17 cellular contexts compared by ENCODE assay signal in the genomic region with DNA sequence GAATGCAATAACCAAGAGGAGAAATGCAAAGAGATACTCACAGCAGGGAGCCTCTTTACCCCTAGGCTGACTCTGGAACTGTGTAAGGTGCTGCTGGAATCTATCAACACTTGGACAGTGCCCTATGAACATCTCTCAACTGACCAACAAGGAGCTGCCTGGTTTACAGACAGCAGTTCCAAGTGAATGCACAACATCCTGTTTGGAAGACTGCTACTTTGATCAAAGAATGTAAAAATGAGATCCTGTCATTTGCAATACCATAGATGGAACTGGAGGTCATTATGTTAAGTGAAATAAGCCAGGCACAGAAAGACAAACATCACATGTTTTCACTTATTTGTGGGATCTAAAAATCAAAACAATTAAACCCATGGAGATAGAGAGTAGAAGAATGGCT.
A peak's percentile ranks its signal among the peaks of the same experiment; 100 is the strongest.
DNase-seq lines count a peak whose midpoint lies in the region; ATAC-seq and TF ChIP-seq lines count a peak whose summit lies in the region.
"Had no signal": no experiment of that assay in that cellular context is flagged by ENCODE, and none has a peak within 500 bp of the region (broad histone marks: within the 10 kb centered on the region; RNA-seq: fewer than 3 reads in every experiment).

No MANE protein-coding gene starts in this region.

- peaks cover 3% of the 10 kb centered on the region for H3K9me3 Mint-ChIP-seq in progenitor cell of endocrine pancreas (ENCODE audit: low read depth)
- peaks cover 3% of the 10 kb centered on the region for H3K9me3 Mint-ChIP-seq in natural killer cell treated with Interleukin-12 subunit alpha and Interleukin-12 subunit beta and Interleukin-15 and Interleukin-18, amount 100 ng/mL, for 72 hours
- H3K9me3 Mint-ChIP-seq: CD4-positive, alpha-beta T cell had no signal

- no peaks in the 10 kb centered on the region for H3K36me3 Mint-ChIP-seq in progenitor cell of endocrine pancreas (ENCODE audit: insufficient read depth)
- H3K36me3 Mint-ChIP-seq in natural killer cell treated with Interleukin-12 subunit alpha and Interleukin-12 subunit beta and Interleukin-15 and Interleukin-18, amount 100 ng/mL, for 72 hours, result no peaks in the 10 kb centered on the region

- ATAC-seq in SK-N-SH treated with all-trans-retinoic acid at 6 μM for 48 hours, result peak; percentile 93
- no peak for ATAC-seq in HG02973 (IDR thresholded peaks at IDR 0.05; ENCODE audit: unreplicated experiment)
- no peak for ATAC-seq in GM19023 (IDR thresholded peaks at IDR 0.05; ENCODE audit: unreplicated experiment)
- no peak for ATAC-seq in natural killer cell treated with Interleukin-12 subunit alpha and Interleukin-12 subunit beta and Interleukin-15 and Interleukin-18, amount 100 ng/mL, for 72 hours
- ATAC-seq: GM12878 had no signal

- no peaks in the 10 kb centered on the region for H3K27me3 ChIP-seq in BLaER1
- H3K27me3 ChIP-seq: SJCRH30 had no signal

- no peaks in the 10 kb centered on the region for H4K20me1 ChIP-seq in BLaER1

- no peak overlapping the region; the same call in 1 of the 2 replicates for H3K27ac ChIP-seq in BLaER1
- H3K27ac ChIP-seq: KMS-11, RWPE1, SJCRH30 had no signal

- no peaks in the 10 kb centered on the region for H3K36me3 ChIP-seq in BLaER1
- H3K36me3 ChIP-seq: SJCRH30 had no signal

- H3K9ac ChIP-seq in BLaER1, result no peak overlapping the region
- H3K9ac ChIP-seq: KMS-11 had no signal

- H3K4me3 Mint-ChIP-seq in progenitor cell of endocrine pancreas (ENCODE audit: low read depth), result no peak overlapping the region
- H3K4me3 Mint-ChIP-seq in natural killer cell treated with Interleukin-12 subunit alpha and Interleukin-12 subunit beta and Interleukin-15 and Interleukin-18, amount 100 ng/mL, for 72 hours, result no peak overlapping the region
- H3K4me3 Mint-ChIP-seq: CD4-positive, alpha-beta T cell had no signal

- no peak overlapping the region for H3K4me3 ChIP-seq in BLaER1
- H3K4me3 ChIP-seq: GM12878, SJCRH30 had no signal

- no peaks in the 10 kb centered on the region for H3K9me3 ChIP-seq in BLaER1
- H3K9me3 ChIP-seq: SJCRH30 had no signal

- H3K4me2 ChIP-seq in BLaER1, result peak overlapping the region; percentile 28; the same call in 1 of the 2 replicates
- H3K4me2 ChIP-seq: KMS-11 had no signal

- H3K27ac Mint-ChIP-seq in progenitor cell of endocrine pancreas, result peak overlapping the region; percentile 42
- H3K27ac Mint-ChIP-seq in natural killer cell treated with Interleukin-12 subunit alpha and Interleukin-12 subunit beta and Interleukin-15 and Interleukin-18, amount 100 ng/mL, for 72 hours, result no peak overlapping the region
- H3K27ac Mint-ChIP-seq: CD4-positive, alpha-beta T cell had no signal

- H3K27me3 Mint-ChIP-seq in progenitor cell of endocrine pancreas, result no peaks in the 10 kb centered on the region
- H3K27me3 Mint-ChIP-seq in natural killer cell treated with Interleukin-12 subunit alpha and Interleukin-12 subunit beta and Interleukin-15 and Interleukin-18, amount 100 ng/mL, for 72 hours, result peaks cover 6 to 24% of the 10 kb centered on the region in 2 donors

- DNase-seq in fibroblast of gingiva (ENCODE audit: low read depth) (peak; percentile 68), progenitor cell of endocrine pancreas (ENCODE audit: low spot score, unreplicated experiment) (no peak)
- DNase-seq in natural killer cell treated with Interleukin-12 subunit alpha and Interleukin-12 subunit beta and Interleukin-15 and Interleukin-18, amount 100 ng/mL, for 72 hours (ENCODE audit: low spot score), result no peak
- DNase-seq: CD4-positive, alpha-beta T cell; DMS79 treated with DMSO at 0.1 percent for 48 hours; NCI-H1048; NCI-H1436 treated with DMSO at 0.1 percent for 48 hours; NCI-H2029 treated with DMSO at 0.1 percent for 48 hours; NCI-H748 treated with DMSO at 0.1 percent for 48 hours; SJCRH30 had no signal

- no peaks in the 10 kb centered on the region for H3K4me1 Mint-ChIP-seq in progenitor cell of endocrine pancreas (ENCODE audit: low read depth)
- H3K4me1 Mint-ChIP-seq in natural killer cell treated with Interleukin-12 subunit alpha and Interleukin-12 subunit beta and Interleukin-15 and Interleukin-18, amount 100 ng/mL, for 72 hours (ENCODE audit: low read depth in 2 of 2), result no peaks in the 10 kb centered on the region

- H3K4me1 ChIP-seq in BLaER1, result peaks cover 18% of the 10 kb centered on the region
- H3K4me1 ChIP-seq: SJCRH30 had no signal

- TF ChIP-seq CTCF in progenitor cell of endocrine pancreas (IDR thresholded peaks at IDR 0.05; ENCODE audit: unreplicated experiment), result no peak

TF ChIP-seq in SK-N-SH treated with all-trans-retinoic acid at 6 μM for 48 hours, 23 proteins besides CTCF, POLR2A, EP300 and RAD21:
- TF ChIP-seq PPARA (CRISPR knock-in tag; IDR thresholded peaks at IDR 0.05; ENCODE audit: borderline replicate concordance), result no peak
- TF ChIP-seq ISL1 (CRISPR knock-in tag; IDR thresholded peaks at IDR 0.05), result peak; percentile 39; the same call in 1 of the 2 replicates
- peak; percentile 64; the same call in 1 of the 2 replicates for TF ChIP-seq TCF4 (CRISPR knock-in tag; IDR thresholded peaks at IDR 0.05; ENCODE audit: borderline replicate concordance)
- TF ChIP-seq ZNF70 (CRISPR knock-in tag; IDR thresholded peaks at IDR 0.05), result no peak
- no peak for TF ChIP-seq ZC3H10 (CRISPR knock-in tag; IDR thresholded peaks at IDR 0.05)
- TF ChIP-seq, protein P1, sequence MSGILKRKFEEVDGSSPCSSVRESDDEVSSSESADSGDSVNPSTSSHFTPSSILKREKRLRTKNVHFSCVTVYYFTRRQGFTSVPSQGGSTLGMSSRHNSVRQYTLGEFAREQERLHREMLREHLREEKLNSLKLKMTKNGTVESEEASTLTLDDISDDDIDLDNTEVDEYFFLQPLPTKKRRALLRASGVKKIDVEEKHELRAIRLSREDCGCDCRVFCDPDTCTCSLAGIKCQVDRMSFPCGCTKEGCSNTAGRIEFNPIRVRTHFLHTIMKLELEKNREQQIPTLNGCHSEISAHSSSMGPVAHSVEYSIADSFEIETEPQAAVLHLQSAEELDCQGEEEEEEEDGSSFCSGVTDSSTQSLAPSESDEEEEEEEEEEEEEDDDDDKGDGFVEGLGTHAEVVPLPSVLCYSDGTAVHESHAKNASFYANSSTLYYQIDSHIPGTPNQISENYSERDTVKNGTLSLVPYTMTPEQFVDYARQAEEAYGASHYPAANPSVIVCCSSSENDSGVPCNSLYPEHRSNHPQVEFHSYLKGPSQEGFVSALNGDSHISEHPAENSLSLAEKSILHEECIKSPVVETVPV (CRISPR knock-in tag; IDR thresholded peaks at IDR 0.05), result no peak
- TF ChIP-seq, protein P2, sequence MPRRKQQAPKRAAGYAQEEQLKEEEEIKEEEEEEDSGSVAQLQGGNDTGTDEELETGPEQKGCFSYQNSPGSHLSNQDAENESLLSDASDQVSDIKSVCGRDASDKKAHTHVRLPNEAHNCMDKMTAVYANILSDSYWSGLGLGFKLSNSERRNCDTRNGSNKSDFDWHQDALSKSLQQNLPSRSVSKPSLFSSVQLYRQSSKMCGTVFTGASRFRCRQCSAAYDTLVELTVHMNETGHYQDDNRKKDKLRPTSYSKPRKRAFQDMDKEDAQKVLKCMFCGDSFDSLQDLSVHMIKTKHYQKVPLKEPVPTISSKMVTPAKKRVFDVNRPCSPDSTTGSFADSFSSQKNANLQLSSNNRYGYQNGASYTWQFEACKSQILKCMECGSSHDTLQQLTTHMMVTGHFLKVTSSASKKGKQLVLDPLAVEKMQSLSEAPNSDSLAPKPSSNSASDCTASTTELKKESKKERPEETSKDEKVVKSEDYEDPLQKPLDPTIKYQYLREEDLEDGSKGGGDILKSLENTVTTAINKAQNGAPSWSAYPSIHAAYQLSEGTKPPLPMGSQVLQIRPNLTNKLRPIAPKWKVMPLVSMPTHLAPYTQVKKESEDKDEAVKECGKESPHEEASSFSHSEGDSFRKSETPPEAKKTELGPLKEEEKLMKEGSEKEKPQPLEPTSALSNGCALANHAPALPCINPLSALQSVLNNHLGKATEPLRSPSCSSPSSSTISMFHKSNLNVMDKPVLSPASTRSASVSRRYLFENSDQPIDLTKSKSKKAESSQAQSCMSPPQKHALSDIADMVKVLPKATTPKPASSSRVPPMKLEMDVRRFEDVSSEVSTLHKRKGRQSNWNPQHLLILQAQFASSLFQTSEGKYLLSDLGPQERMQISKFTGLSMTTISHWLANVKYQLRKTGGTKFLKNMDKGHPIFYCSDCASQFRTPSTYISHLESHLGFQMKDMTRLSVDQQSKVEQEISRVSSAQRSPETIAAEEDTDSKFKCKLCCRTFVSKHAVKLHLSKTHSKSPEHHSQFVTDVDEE (CRISPR knock-in tag; IDR thresholded peaks at IDR 0.05), result peak; percentile 49; the same call in 1 of the 2 replicates
